ENCODE assay signal across 8 cellular contexts in the genomic region with DNA sequence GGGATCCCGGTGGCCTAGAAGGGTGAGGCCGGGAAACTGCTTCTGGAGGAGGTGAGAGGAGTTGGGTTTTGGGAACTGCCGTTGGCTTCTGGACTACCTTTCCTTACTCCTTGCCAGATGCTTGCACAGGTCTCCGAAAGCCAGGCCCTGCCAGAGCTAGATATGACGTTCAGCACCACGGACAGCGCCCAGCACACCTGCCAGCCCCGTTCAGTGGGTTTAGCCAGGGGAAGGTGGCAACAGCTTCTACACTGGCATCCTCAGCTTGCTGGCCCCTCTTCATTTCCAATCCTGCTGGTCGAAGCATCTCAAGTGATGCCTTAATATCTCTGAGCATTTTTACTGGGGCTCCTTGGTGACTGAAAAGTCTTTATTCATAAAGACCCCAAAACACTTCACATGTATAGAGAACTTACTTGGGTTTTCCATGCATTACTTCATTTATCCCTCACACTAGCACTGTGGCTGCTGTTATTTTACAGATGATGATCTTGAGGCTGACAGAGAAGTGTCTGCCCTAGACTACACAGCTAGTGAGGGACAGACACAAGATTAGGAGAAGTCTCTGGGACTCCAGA. TPM values are rescaled to one million over a fixed set of nuclear protein-coding genes. Genes with fewer than 3 reads are reported as not detected.
DNase-seq lines count a peak whose midpoint lies in the region; ATAC-seq, FAIRE-seq and TF ChIP-seq lines count a peak whose summit lies in the region.

No MANE protein-coding gene starts in this region.

- no peaks in the 10 kb centered on the region for H3K79me2 ChIP-seq in SK-N-SH (ENCODE audit: insufficient read depth)
- H3K79me2 ChIP-seq in HepG2 (ENCODE audit: insufficient read depth, low read length): no peaks in the 10 kb centered on the region

- H3K9me3 ChIP-seq in SK-N-SH (no peaks in the 10 kb centered on the region), HepG2 (ENCODE audit: low read length) (no peaks in the 10 kb centered on the region), sigmoid colon (no peaks in the 10 kb centered on the region)

- ATAC-seq in HepG2 (peak; percentile 81), GM21619 (IDR thresholded peaks at IDR 0.05; ENCODE audit: unreplicated experiment) (no peak)

- H3K27me3 Mint-ChIP-seq in activated naive CD8-positive, alpha-beta T cell treated with anti-CD3 and anti-CD28 coated beads for 36 hours: peaks cover 7% of the 10 kb centered on the region

- CTCF ChIA-PET in SK-N-SH (lab: Yijun Ruan, JAX): no interaction called here
- CTCF ChIA-PET in HepG2 (lab: Yijun Ruan, JAX; ENCODE audit: low intra/inter-chr PET ratio, low total read pairs): no interaction called here

- TF ChIP-seq CTCF in GM20000 (IDR thresholded peaks at IDR 0.05; ENCODE audit: extremely low read depth, missing control alignments): no peak
- TF ChIP-seq CTCF in SK-N-SH (IDR thresholded peaks at IDR 0.05): no peak
- TF ChIP-seq CTCF in HepG2 (CRISPR knock-in tag; IDR thresholded peaks at IDR 0.05): no peak
- no peak for TF ChIP-seq CTCF in coronary artery (IDR thresholded peaks at IDR 0.05)
- no peak for TF ChIP-seq CTCF in sigmoid colon (IDR thresholded peaks at IDR 0.05)

- intact Hi-C loops in HepG2 (cut with micrococcal nuclease; ENCODE audit: unreplicated experiment) (no loop called here), sigmoid colon (cut with DNase I) (no loop called here)

- H3K9me2 ChIP-seq in SK-N-SH: no peaks in the 10 kb centered on the region

- no peaks in the 10 kb centered on the region for H3K9me3 Mint-ChIP-seq in activated naive CD8-positive, alpha-beta T cell treated with anti-CD3 and anti-CD28 coated beads for 36 hours

- H3K27me3 ChIP-seq in SK-N-SH (ENCODE audit: insufficient read depth) (peaks cover 5% of the 10 kb centered on the region; the same call in 1 of the 2 replicates), HepG2 (ENCODE audit: control insufficient read depth in 1 of 2, insufficient read depth in 2 of 2, low read length in 2 of 2) (peaks cover 0 to 2% of the 10 kb centered on the region in 2 experiments; a peak in 1 of 5 replicates), sigmoid colon (no peaks in the 10 kb centered on the region)

- TF ChIP-seq RAD21 in SK-N-SH (IDR thresholded peaks at IDR 0.05; ENCODE audit: low read length): no peak
- TF ChIP-seq RAD21 in HepG2 (CRISPR knock-in tag; IDR thresholded peaks at IDR 0.05): no peak

- H3K4me1 ChIP-seq in SK-N-SH (ENCODE audit: control insufficient read depth in 1 of 2, insufficient read depth in 2 of 2, low read depth in 1 of 2, low read length in 1 of 2) (peaks cover 0 to 3% of the 10 kb centered on the region in 2 experiments; a peak in 1 of 4 replicates), HepG2 (ENCODE audit: insufficient read depth, low read length) (no peaks in the 10 kb centered on the region), sigmoid colon (peaks cover 0 to under 1% (median 0%) of the 10 kb centered on the region in 4 donors)

- H3K27ac Mint-ChIP-seq in activated naive CD8-positive, alpha-beta T cell treated with anti-CD3 and anti-CD28 coated beads for 36 hours: no peak overlapping the region

- H3K4me3 Mint-ChIP-seq in activated naive CD8-positive, alpha-beta T cell treated with anti-CD3 and anti-CD28 coated beads for 36 hours: no peak overlapping the region

- no TSS peak for BruUV-seq in HepG2 (replicated peaks; lab: Mats Ljungman, UMichigan)

- POLR2A ChIA-PET in SK-N-SH (lab: Yijun Ruan, JAX) (no interaction called here), HepG2 (lab: Yijun Ruan, JAX) (no interaction called here)

- no peaks in the 10 kb centered on the region for H3K4me1 Mint-ChIP-seq in activated naive CD8-positive, alpha-beta T cell treated with anti-CD3 and anti-CD28 coated beads for 36 hours

- H3K4me2 ChIP-seq in SK-N-SH (no peak overlapping the region), HepG2 (ENCODE audit: low read depth, low read length) (no peak overlapping the region)

- TF ChIP-seq POLR2A in HepG2 (IDR thresholded peaks at IDR 0.05; ENCODE audit: insufficient read depth in 1 of 2, low read depth in 2 of 2, low read length in 2 of 2) (no peak), sigmoid colon (IDR thresholded peaks at IDR 0.05) (no peak)

- H3F3A ChIP-seq in SK-N-SH (replicated peaks; ENCODE audit: insufficient read depth): no peaks in the 10 kb centered on the region

- TF ChIP-seq EP300 in SK-N-SH (IDR thresholded peaks at IDR 0.05; ENCODE audit: borderline replicate concordance in 1 of 2, low read depth in 1 of 2, low read length in 1 of 2) (no peak), HepG2 (IDR thresholded peaks at IDR 0.05; ENCODE audit: low read depth in 2 of 2, low read length in 2 of 2) (no peak), HepG2 (CRISPR knock-in tag; IDR thresholded peaks at IDR 0.05; ENCODE audit: borderline replicate concordance) (no peak), sigmoid colon (IDR thresholded peaks at IDR 0.05) (no peak)

- in situ Hi-C loops in HepG2 (cut with HindIII; ENCODE audit: extremely low pct_ligation_motif_present, low pct_unique_long_range_greater_than_20kb): no loop called here

- H3K9ac ChIP-seq in SK-N-SH (no peak overlapping the region), HepG2 (ENCODE audit: insufficient read depth, low read depth, low read length) (no peak overlapping the region)

- no peak overlapping the region for H3K27ac ChIP-seq in SK-N-SH (ENCODE audit: low read depth in 2 of 2, low read length in 1 of 2)
- no peak overlapping the region for H3K27ac ChIP-seq in HepG2 (ENCODE audit: extremely low read length, insufficient read depth, low read length)
- no peak overlapping the region for H3K27ac ChIP-seq in coronary artery
- H3K27ac ChIP-seq in sigmoid colon: no peak overlapping the region

- DNase-seq in GM20000 (ENCODE audit: low spot score): peak; percentile 67
- DNase-seq in SK-N-SH: no peak
- DNase-seq in activated naive CD8-positive, alpha-beta T cell treated with anti-CD3 and anti-CD28 coated beads for 36 hours: peak; percentile 53
- DNase-seq in HepG2 (ENCODE audit: low spot score): peak; percentile 27
- DNase-seq in stimulated activated CD8-positive, alpha-beta memory T cell treated with anti-CD3 and anti-CD28 coated beads, Interleukin-7, amount 100 ng/mL, for 1 hour (ENCODE audit: low read depth in 2 of 2): peak; percentile 13 to 40
- no peak for DNase-seq in coronary artery (ENCODE audit: low spot score)
- no peak for DNase-seq in sigmoid colon

- WGBS in SK-N-SH (ENCODE audit: low lambda C conversion rate): 53% methylated on average over 7 of the region's 9 CpGs
- WGBS in HepG2 (ENCODE audit: low lambda C conversion rate): 1% methylated on average over 9 of the region's 9 CpGs
- 11 to 26% methylated on average over 9 of the region's 9 CpGs for WGBS in sigmoid colon, 2 donors

- H3K36me3 Mint-ChIP-seq in activated naive CD8-positive, alpha-beta T cell treated with anti-CD3 and anti-CD28 coated beads for 36 hours: no peaks in the 10 kb centered on the region

- H2AFZ ChIP-seq in SK-N-SH (ENCODE audit: low read depth) (no peak overlapping the region), HepG2 (ENCODE audit: low read length) (no peak overlapping the region)

- H4K20me1 ChIP-seq in SK-N-SH (ENCODE audit: insufficient read depth) (no peaks in the 10 kb centered on the region), HepG2 (ENCODE audit: insufficient read depth, low read length) (no peaks in the 10 kb centered on the region)

- no peak overlapping the region for H3K4me3 ChIP-seq in SK-N-SH (ENCODE audit: low read depth in 2 of 2, low read length in 1 of 2)
- H3K4me3 ChIP-seq in HepG2 (replicated peaks in 1 of 3; ENCODE audit: insufficient read depth in 1 of 3, low read depth in 2 of 3, low read length in 3 of 3): no peak overlapping the region
- no peak overlapping the region for H3K4me3 ChIP-seq in coronary artery
- no peak overlapping the region for H3K4me3 ChIP-seq in sigmoid colon

- FAIRE-seq in HepG2 (lab: Jason Lieb, UNC): no peak

- H3K36me3 ChIP-seq in SK-N-SH (replicated peaks in 1 of 2; ENCODE audit: control insufficient read depth in 1 of 2, insufficient read depth in 2 of 2, low read length in 1 of 2): no peaks in the 10 kb centered on the region
- H3K36me3 ChIP-seq in HepG2 (replicated peaks in 1 of 2; ENCODE audit: control insufficient read depth in 1 of 2, insufficient read depth in 2 of 2, low read length in 2 of 2): no peaks in the 10 kb centered on the region
- no peaks in the 10 kb centered on the region for H3K36me3 ChIP-seq in sigmoid colon

TF ChIP-seq in HepG2, 621 proteins besides CTCF, POLR2A, EP300 and RAD21 (continues in another document):
- TF ChIP-seq ZNF644 (CRISPR knock-in tag; IDR thresholded peaks at IDR 0.05; ENCODE audit: low read depth) (peak; percentile 62; the same call in 1 of the 2 replicates), ZFP37 (CRISPR knock-in tag; IDR thresholded peaks at IDR 0.05; ENCODE audit: borderline replicate concordance) (peak; percentile 87; the same call in 1 of the 2 replicates)

RNA-seq across cellular contexts. Expression of a gene that starts 21.9 kb away (rescaled TPM):
- not detected in 2 replicates for polyA plus RNA-seq in SK-N-SH (2012; rRNA removed)
- polyA plus RNA-seq in SK-N-SH (2012; cell fraction: cytosol; rRNA removed): not detected in 2 replicates
- not detected in 2 replicates for polyA plus RNA-seq in SK-N-SH (2012; cell fraction: nucleus; rRNA removed)
- not detected for total RNA-seq in activated naive CD8-positive, alpha-beta T cell treated with anti-CD3 and anti-CD28 coated beads for 36 hours
- not detected in 2 replicates for total RNA-seq in HepG2 (2016; rRNA removed; fragmentation: Illumina TruSeq; extraction: Trizol)
- total RNA-seq in HepG2 (2016; cell fraction: cytosol; rRNA removed; fragmentation: Illumina TruSeq; extraction: Trizol; ENCODE audit: low read depth): not detected in 2 replicates
- total RNA-seq in HepG2 (2016; cell fraction: insoluble cytoplasmic fraction; rRNA removed; fragmentation: Illumina TruSeq; extraction: Trizol): not detected in 2 replicates
- not detected in 2 replicates for total RNA-seq in HepG2 (2016; cell fraction: membrane; rRNA removed; fragmentation: Illumina TruSeq; extraction: Trizol)
- total RNA-seq in HepG2 (2016; cell fraction: nucleus; rRNA removed; fragmentation: Illumina TruSeq; extraction: Trizol): not detected in 2 replicates
- polyA plus RNA-seq in HepG2 (2011; rRNA removed): not detected in 2 replicates
- polyA plus RNA-seq in HepG2 (2011; cell fraction: cytosol; rRNA removed): not detected in 2 replicates
- polyA plus RNA-seq in HepG2 (2011; cell fraction: nucleus; rRNA removed): not detected in 2 replicates
- polyA plus RNA-seq in HepG2 (2012): not detected in 2 replicates
- not detected in 2 replicates for polyA plus RNA-seq in HepG2 (2016; cell fraction: cytosol; fragmentation: Illumina TruSeq; extraction: Trizol; ENCODE audit: low read depth)
- not detected in 2 replicates for polyA plus RNA-seq in HepG2 (2016; cell fraction: insoluble cytoplasmic fraction; fragmentation: Illumina TruSeq; extraction: Trizol; ENCODE audit: low read depth)
- not detected in 2 replicates for polyA plus RNA-seq in HepG2 (2016; cell fraction: membrane; fragmentation: Illumina TruSeq; extraction: Trizol; ENCODE audit: low read depth)
- polyA plus RNA-seq in HepG2 (2016; cell fraction: nucleus; fragmentation: Illumina TruSeq; extraction: Trizol; ENCODE audit: insufficient read depth, low read depth): not detected in 2 replicates
- polyA minus RNA-seq in HepG2 (2011; rRNA and poly(A)+ RNA removed; ENCODE audit: low replicate concordance): 0.05 TPM in 1 of 2 replicates, not detected in the other
- not detected in 2 replicates for polyA minus RNA-seq in HepG2 (2011; cell fraction: cytosol; rRNA and poly(A)+ RNA removed)
- not detected in 2 replicates for polyA minus RNA-seq in HepG2 (2011; cell fraction: nucleus; rRNA and poly(A)+ RNA removed)
- total RNA-seq in sigmoid colon: not detected
- polyA plus RNA-seq in sigmoid colon: under 1 TPM in 2 of 3 donors, not detected in 1; under 0.01 to 0.04 TPM

Comparison
In these comparisons a context has a peak if more than half of its experiments do, and no peak if none do; other contexts are left out.
1. DNase-seq: peak in GM20000 (single experiment), activated naive CD8-positive, alpha-beta T cell treated with anti-CD3 and anti-CD28 coated beads for 36 hours (single experiment), HepG2 (single experiment) and stimulated activated CD8-positive, alpha-beta memory T cell treated with anti-CD3 and anti-CD28 coated beads, Interleukin-7, amount 100 ng/mL, for 1 hour (2 of 2); none in SK-N-SH (single experiment), coronary artery (single experiment) and sigmoid colon (single experiment).